ENCODE assay signal across 8 cellular contexts in genomic region chrX:85327060-85327333, GRCh38. TPM values are rescaled to one million over a fixed set of nuclear protein-coding genes. Genes with fewer than 3 reads are reported as not detected.
"Had no signal": no experiment of that assay in that cellular context is flagged by ENCODE, and none has a peak within 500 bp of the region (broad histone marks: within the 10 kb centered on the region; RNA-seq: fewer than 3 reads in every experiment).

No MANE protein-coding gene starts in this region.

- ATAC-seq: K562 had no signal

- DNase-seq: GM23248, GOT3, H7, HCEC 1CT, IMR-90, KG1 had no signal

- H3K9ac ChIP-seq: GM23248 had no signal

- H3K4me3 ChIP-seq: GM23248, K562 had no signal

- FAIRE-seq: HTR-8/SVneo, K562 had no signal

- H3K27ac ChIP-seq: GM23248 had no signal

RNA-seq across cellular contexts. Expression of gene POF1B, which starts 52.5 kb away (rescaled TPM):
- total RNA-seq: GM23248, H7, IMR-90 had no signal
- polyA plus RNA-seq: GM23248, IMR-90 had no signal
